Comparison of ENCODE assay signal across 17 cellular contexts in the genomic region with DNA sequence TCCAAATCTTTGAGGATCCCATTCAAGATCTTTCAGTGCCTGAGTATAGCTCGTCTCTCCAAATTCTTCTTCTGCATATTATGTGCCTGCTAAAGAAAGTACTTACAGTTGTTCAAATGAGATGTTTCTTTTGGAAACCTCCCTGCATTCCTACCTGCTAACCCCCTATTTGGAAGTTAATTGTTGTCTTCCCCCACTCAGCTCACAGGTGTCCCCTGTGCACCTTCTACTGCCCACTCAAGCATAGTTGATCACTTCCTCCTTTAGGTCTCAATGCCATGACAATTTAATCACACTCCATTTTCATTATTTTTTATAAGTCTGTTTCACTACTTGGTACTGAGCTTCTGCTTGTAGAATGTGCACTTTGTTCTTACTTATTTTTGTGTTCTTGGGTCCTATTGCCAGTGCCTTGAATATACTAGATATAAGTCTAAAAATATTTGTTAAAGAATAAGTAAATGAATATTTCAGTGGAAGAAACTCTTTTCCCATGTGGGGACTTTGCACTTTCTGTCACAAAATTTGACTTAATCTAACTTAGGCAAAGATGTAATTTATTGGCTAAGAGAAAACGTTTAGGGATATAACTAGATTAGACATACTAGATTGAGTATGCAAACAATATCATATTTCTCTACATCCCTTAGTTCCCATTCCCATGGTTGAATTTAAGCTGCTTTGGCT. TPM values are rescaled to one million over a fixed set of nuclear protein-coding genes. Genes with fewer than 3 reads are reported as not detected.
DNase-seq lines count a peak whose midpoint lies in the region; ATAC-seq, FAIRE-seq and TF ChIP-seq lines count a peak whose summit lies in the region.
"Had no signal": no experiment of that assay in that cellular context is flagged by ENCODE, and none has a peak within 500 bp of the region (broad histone marks: within the 10 kb centered on the region; RNA-seq: fewer than 3 reads in every experiment).

No MANE protein-coding gene starts in this region.

- H3K27me3 Mint-ChIP-seq in naive thymus-derived CD4-positive, alpha-beta T cell, result no peaks in the 10 kb centered on the region

- H3K9ac ChIP-seq in KMS-11, result no peak overlapping the region

- DNase-seq in naive thymus-derived CD4-positive, alpha-beta T cell, result no peak
- no peak for DNase-seq in urothelium cell line (ENCODE audit: low spot score)
- no peak for DNase-seq in GDM1 (lab: John Stamatoyannopoulos, UW)
- no peak for DNase-seq in GM10248 (ENCODE audit: extremely low spot score)
- DNase-seq: foreskin keratinocyte, mesenchymal stem cell, MM.1S, PC-3 had no signal

- TF ChIP-seq CTCF in KMS-11 (conservative IDR thresholded peaks at IDR 0.05; ENCODE audit: low read depth, low read length), result no peak
- no peak for TF ChIP-seq CTCF in GM10248 (IDR thresholded peaks at IDR 0.05; ENCODE audit: control extremely low read depth, extremely low read depth, low read depth, missing control alignments)

- FAIRE-seq in urothelium cell line (lab: Jason Lieb, UNC), result no peak
- FAIRE-seq: bronchial epithelial cell, G401.6 had no signal

- intact Hi-C loops in naive thymus-derived CD4-positive, alpha-beta T cell (cut with micrococcal nuclease), result loop anchor here (5.0 to 10.0 kb wide), 6 partner anchors 35 to 845 kb away; a partner anchor contains a TSS

- H4K20me1 ChIP-seq in KMS-11 (ENCODE audit: insufficient read depth), result no peaks in the 10 kb centered on the region

- H3K36me3 Mint-ChIP-seq in naive thymus-derived CD4-positive, alpha-beta T cell, result peaks cover 0 to 8% (median 0%) of the 10 kb centered on the region in 5 donors
- H3K36me3 Mint-ChIP-seq: WTC11 had no signal

- CTCF ChIA-PET in naive thymus-derived CD4-positive, alpha-beta T cell (lab: Charles Lee), result interaction anchor here (1.0 to 7.3 kb wide), 12 partner anchors 12 to 100 kb away, joined by 3 to 88 read pairs (median 6); a partner anchor contains a TSS
- CTCF ChIA-PET in GM10248 (lab: Yijun Ruan, JAX), result interaction anchor here (0.9 to 4.3 kb wide), 10 partner anchors 8 to 79 kb away, joined by 3 to 50 read pairs (median 4); a partner anchor contains a TSS

- H3K79me2 ChIP-seq in KMS-11 (ENCODE audit: insufficient read depth, low read depth), result no peaks in the 10 kb centered on the region

- H3K4me3 ChIP-seq in KMS-11 (IDR thresholded peaks at IDR 0.05; ENCODE audit: insufficient read depth, low read depth, low read length), result no peak overlapping the region
- H3K4me3 ChIP-seq in naive thymus-derived CD4-positive, alpha-beta T cell (ENCODE audit: low read length), result peak overlapping the region; percentile 48
- H3K4me3 ChIP-seq: skin epidermis had no signal

- no peaks in the 10 kb centered on the region for H3K9me3 ChIP-seq in naive thymus-derived CD4-positive, alpha-beta T cell (ENCODE audit: control insufficient read depth in 2 of 3, low read length in 3 of 3)

- H3K27ac Mint-ChIP-seq in naive thymus-derived CD4-positive, alpha-beta T cell, result peak overlapping the region; percentile 89 to 99 (median 96)
- H3K27ac Mint-ChIP-seq: WTC11 had no signal

- peaks cover 81% of the 10 kb centered on the region for H3K4me1 ChIP-seq in KMS-11 (ENCODE audit: low read depth, poor library complexity, severe bottlenecking)
- H3K4me1 ChIP-seq in naive thymus-derived CD4-positive, alpha-beta T cell (ENCODE audit: control insufficient read depth in 2 of 2, insufficient read depth in 2 of 2, low read length in 2 of 2), result peaks cover 87 to 94% of the 10 kb centered on the region in 2 donors
- H3K4me1 ChIP-seq: foreskin keratinocyte had no signal

- 0 out of 2 replicates have a peak overlapping the region, but pooled peaks have one; percentile 15 for H2AFZ ChIP-seq in KMS-11 (ENCODE audit: low read depth)

- H3K4me2 ChIP-seq in KMS-11, result peak overlapping the region; percentile 54; the same call in 1 of the 2 replicates

- peak overlapping the region; percentile 65 to 91 (median 82) for H3K4me3 Mint-ChIP-seq in naive thymus-derived CD4-positive, alpha-beta T cell
- H3K4me3 Mint-ChIP-seq: WTC11 had no signal

- H3K36me3 ChIP-seq in KMS-11 (ENCODE audit: insufficient read depth), result no peaks in the 10 kb centered on the region; the same call in 1 of the 2 replicates
- H3K36me3 ChIP-seq in naive thymus-derived CD4-positive, alpha-beta T cell (ENCODE audit: control insufficient read depth in 2 of 3, insufficient read depth in 3 of 3, low read length in 3 of 3), result no peaks in the 10 kb centered on the region

- H3K27me3 ChIP-seq in KMS-11 (ENCODE audit: insufficient read depth, low read depth), result no peaks in the 10 kb centered on the region
- H3K27me3 ChIP-seq in naive thymus-derived CD4-positive, alpha-beta T cell (ENCODE audit: control insufficient read depth in 2 of 2, insufficient read depth in 2 of 2, low read length in 2 of 2), result no peaks in the 10 kb centered on the region
- H3K27me3 ChIP-seq: foreskin keratinocyte had no signal

- peaks cover 62 to 99% (median 92%) of the 10 kb centered on the region in 7 donors for H3K4me1 Mint-ChIP-seq in naive thymus-derived CD4-positive, alpha-beta T cell

- H3K27ac ChIP-seq in KMS-11, result no peak overlapping the region
- peak overlapping the region; percentile 67 for H3K27ac ChIP-seq in naive thymus-derived CD4-positive, alpha-beta T cell (ENCODE audit: low read depth, low read length)
- H3K27ac ChIP-seq: foreskin keratinocyte had no signal

- POLR2A ChIA-PET in naive thymus-derived CD4-positive, alpha-beta T cell (lab: Charles Lee), result interaction anchor here (0.6 to 7.4 kb wide), 24 partner anchors 10 to 257 kb away, joined by 3 to 332 read pairs (median 14); a partner anchor contains a TSS
- POLR2A ChIA-PET in GM10248 (lab: Yijun Ruan, JAX), result interaction anchor here (0.6 to 1.7 kb wide), 2 partner anchors 24 to 55 kb away, joined by 3 to 6 read pairs; no protein-coding TSS in a partner anchor

- peaks cover 0 to 11% (median 0%) of the 10 kb centered on the region in 11 donors for H3K9me3 Mint-ChIP-seq in naive thymus-derived CD4-positive, alpha-beta T cell
- H3K9me3 Mint-ChIP-seq: WTC11 had no signal

- ATAC-seq in GM18511 (IDR thresholded peaks at IDR 0.05; ENCODE audit: unreplicated experiment), result peak; percentile 26
- ATAC-seq in GM21723 (IDR thresholded peaks at IDR 0.05; ENCODE audit: unreplicated experiment), result peak; percentile 35
- ATAC-seq in naive thymus-derived CD4-positive, alpha-beta T cell, result no peak
- no peak for ATAC-seq in HG03565 (IDR thresholded peaks at IDR 0.05; ENCODE audit: unreplicated experiment)
- ATAC-seq: foreskin keratinocyte, HCT116, PC-3, WTC11 had no signal

RNA-seq across cellular contexts. Expression of a gene that starts 16.2 kb away (rescaled TPM):
- total RNA-seq in naive thymus-derived CD4-positive, alpha-beta T cell, result 1,000 to 10,000 TPM in 3 of 5 experiments, 100 to 1,000 TPM in 2; 739 to 1,121 (median 1,015) TPM
- polyA plus RNA-seq in naive thymus-derived CD4-positive, alpha-beta T cell, result 1,000 to 10,000 TPM; 1,177 to 1,286 TPM
- total RNA-seq: bronchial epithelial cell, foreskin keratinocyte had no signal
- polyA plus RNA-seq: foreskin keratinocyte had no signal

Comparison
In these comparisons a context has a peak if more than half of its experiments do, and no peak if none do; other contexts are left out.
1. ATAC-seq: peak in GM18511 (single experiment) and GM21723 (single experiment); none in naive thymus-derived CD4-positive, alpha-beta T cell (single experiment) and HG03565 (single experiment).